ENCODE assay signal across 1 cellular context in the genomic region with DNA sequence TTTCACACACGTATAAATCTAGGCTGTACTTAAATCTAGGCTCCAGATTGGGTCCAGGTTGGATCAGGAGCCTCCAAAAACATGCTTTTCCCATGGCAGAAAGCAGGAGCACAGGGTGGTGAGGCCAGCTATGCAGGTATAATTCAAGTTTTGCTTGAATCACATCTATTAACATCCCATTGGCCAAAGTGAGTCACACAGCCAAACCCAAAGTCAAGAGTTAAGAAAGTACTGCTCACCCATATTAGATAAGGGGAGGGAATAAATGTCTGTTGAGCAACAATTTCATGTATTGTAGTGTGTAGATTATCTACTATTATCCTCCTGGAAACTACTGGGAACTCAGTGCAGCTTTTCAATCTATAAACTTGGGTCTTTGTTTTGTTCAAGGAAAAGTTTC.
TF ChIP-seq lines count a peak whose summit lies in the region.

No MANE protein-coding gene starts in this region.

TF ChIP-seq in A549, 52 proteins besides CTCF, POLR2A, EP300 and RAD21:
- TF ChIP-seq JUN (IDR thresholded peaks at IDR 0.05) (no peak), MYC (IDR thresholded peaks at IDR 0.05; ENCODE audit: borderline replicate concordance, low read length) (no peak), TP53 (CRISPR knock-in tag; IDR thresholded peaks at IDR 0.05) (no peak), REST (IDR thresholded peaks at IDR 0.05) (no peak), ELK1 (IDR thresholded peaks at IDR 0.05; ENCODE audit: low read depth, low read length) (no peak), RARB (CRISPR knock-in tag; IDR thresholded peaks at IDR 0.05) (no peak), FOSL2 (IDR thresholded peaks at IDR 0.05) (no peak), FOSL2 (CRISPR knock-in tag; IDR thresholded peaks at IDR 0.05) (no peak), CBX2 (IDR thresholded peaks at IDR 0.05; ENCODE audit: borderline replicate concordance, low read depth) (no peak), ZFP36 (IDR thresholded peaks at IDR 0.05; ENCODE audit: borderline replicate concordance, partially characterized antibody) (no peak), CEBPB (IDR thresholded peaks at IDR 0.05) (no peak)
